ENCODE assay signal across 20 cellular contexts in genomic region chr9:8616419-8616818, GRCh38.
DNase-seq lines count a peak whose midpoint lies in the region; FAIRE-seq and TF ChIP-seq lines count a peak whose summit lies in the region.
"Had no signal": no experiment of that assay in that cellular context is flagged by ENCODE, and none has a peak within 500 bp of the region (broad histone marks: within the 10 kb centered on the region; RNA-seq: fewer than 3 reads in every experiment).

No MANE protein-coding gene starts in this region.

- peak; percentile 25 for DNase-seq in A172 (ENCODE audit: low spot score)
- DNase-seq in RCC 7860 (ENCODE audit: low spot score): peak; percentile 43
- DNase-seq in choroid plexus epithelial cell (ENCODE audit: low read depth): peak; percentile 13
- peak; percentile 2 for DNase-seq in iris pigment epithelial cell (ENCODE audit: low read depth)
- no peak for DNase-seq in COLO668 (lab: John Stamatoyannopoulos, UW; ENCODE audit: unreplicated experiment)
- no peak for DNase-seq in H4 (ENCODE audit: low spot score)
- no peak for DNase-seq in NCI-H2171 treated with DMSO at 0.1 percent for 48 hours (lab: John Stamatoyannopoulos, UW)
- no peak for DNase-seq in posterior cingulate gyrus
- DNase-seq: 8988T; BE2C; C1 segment of cervical spinal cord; Caco-2; CD4-positive, CD25-positive, alpha-beta regulatory T cell; CD8-positive, alpha-beta memory T cell; GM23248; HCEC 1CT had no signal

- FAIRE-seq in RCC 7860 (lab: Jason Lieb, UNC): peak; percentile 85
- FAIRE-seq: G401.6, GM12891, GM19239, H54 had no signal

- no peak overlapping the region for H3K4me3 ChIP-seq in choroid plexus epithelial cell (ENCODE audit: low read depth, low read length)
- H3K4me3 ChIP-seq: GM23248 had no signal

- intact Hi-C loops in posterior cingulate gyrus (cut with DNase I): no loop called here

- TF ChIP-seq CTCF in choroid plexus epithelial cell (conservative IDR thresholded peaks at IDR 0.05; ENCODE audit: low read depth, low read length): no peak

Comparison
In these comparisons a context has a peak if more than half of its experiments do, and no peak if none do; other contexts are left out.
1. DNase-seq: peak in A172 (single experiment), RCC 7860 (single experiment), choroid plexus epithelial cell (single experiment) and iris pigment epithelial cell (single experiment); none in COLO668 (single experiment), H4 (single experiment), NCI-H2171 treated with DMSO at 0.1 percent for 48 hours (single experiment) and posterior cingulate gyrus (0 of 10).